ENCODE assay signal across 26 cellular contexts in genomic region chr5:135262364-135262763, GRCh38.
"Had no signal": no experiment of that assay in that cellular context is flagged by ENCODE, and none has a peak within 500 bp of the region (broad histone marks: within the 10 kb centered on the region; RNA-seq: fewer than 3 reads in every experiment).

No MANE protein-coding gene starts in this region.

- H3K27me3 ChIP-seq: brain microvascular endothelial cell had no signal

- H3K36me3 ChIP-seq: brain microvascular endothelial cell, cardiac muscle cell had no signal

- ATAC-seq: activated T-helper 17 cell treated with anti-CD3 and anti-CD28 coated beads, Interleukin-2, amount 50 U/mL, for 72 hours; Panc1 had no signal

- H3K27ac Mint-ChIP-seq: activated B cell treated with CpG ODN at 0.5 μM for 24 hours; activated CD4-positive, alpha-beta memory T cell treated with anti-CD3 and anti-CD28 coated beads, Interleukin-2, amount 10 ng/mL, durations not matched to agents 7 days and 5 days; activated CD4-positive, alpha-beta T cell treated with anti-CD3 and anti-CD28 coated beads, Interleukin-2, amount 10 ng/mL, durations not matched to agents 7 days and 5 days; activated naive CD4-positive, alpha-beta T cell treated with anti-CD3 and anti-CD28 coated beads for 36 hours; activated naive CD8-positive, alpha-beta T cell treated with anti-CD3 and anti-CD28 coated beads for 36 hours; activated T-helper 17 cell treated with anti-CD3 and anti-CD28 coated beads, Interleukin-2, amount 50 U/mL, for 72 hours; T-helper 1 cell treated with Interleukin-12 subunit alpha and Interleukin-12 subunit beta and Interleukin-4 antibody, amounts not matched to agents 30 μg/mL and 1 μg/mL, for 36 hours had no signal

- H3K27ac ChIP-seq: brain microvascular endothelial cell, cardiac muscle cell, RWPE1 had no signal

- H3K4me1 Mint-ChIP-seq: activated B cell treated with CpG ODN at 0.5 μM for 24 hours; activated CD4-positive, alpha-beta memory T cell treated with anti-CD3 and anti-CD28 coated beads, Interleukin-2, amount 10 ng/mL, durations not matched to agents 7 days and 5 days; activated CD4-positive, alpha-beta T cell treated with anti-CD3 and anti-CD28 coated beads, Interleukin-2, amount 10 ng/mL, durations not matched to agents 7 days and 5 days; activated naive CD8-positive, alpha-beta T cell treated with anti-CD3 and anti-CD28 coated beads for 36 hours; activated T-helper 17 cell treated with anti-CD3 and anti-CD28 coated beads, Interleukin-2, amount 50 U/mL, for 72 hours had no signal

- DNase-seq: activated B cell treated with CpG ODN at 0.5 μM for 24 hours; activated CD4-positive, alpha-beta memory T cell treated with anti-CD3 and anti-CD28 coated beads, Interleukin-2, amount 10 ng/mL, durations not matched to agents 7 days and 5 days; activated CD4-positive, alpha-beta T cell treated with anti-CD3 and anti-CD28 coated beads for 1 hour; activated CD4-positive, alpha-beta T cell treated with anti-CD3 and anti-CD28 coated beads, Interleukin-2, amount 10 ng/mL, durations not matched to agents 7 days and 5 days; activated gamma-delta T cell; activated naive CD4-positive, alpha-beta T cell treated with anti-CD3 and anti-CD28 coated beads for 36 hours; activated naive CD8-positive, alpha-beta T cell treated with anti-CD3 and anti-CD28 coated beads for 36 hours; activated T-cell treated with anti-CD3 and anti-CD28 coated beads for 4 hours; activated T-cell treated with anti-CD3 and anti-CD28 coated beads, Interleukin-2, amount 50 U/mL, for 48 hours; brain microvascular endothelial cell; Kasumi-1; NCI-H1048; NCI-H146; NCI-H187 treated with DMSO at 0.1 percent for 48 hours; NCI-H2081 treated with DMSO at 0.1 percent for 48 hours; NCI-H2171; NCI-H2227 treated with DMSO at 0.1 percent for 48 hours; NCI-H446 treated with DMSO at 0.1 percent for 48 hours; NCI-H524 treated with DMSO at 0.1 percent for 48 hours; NCI-H748 treated with DMSO at 0.1 percent for 48 hours; SHP77 had no signal

- H3K4me3 ChIP-seq: cardiac muscle cell had no signal

- H3K9me3 Mint-ChIP-seq: activated CD4-positive, alpha-beta memory T cell treated with anti-CD3 and anti-CD28 coated beads, Interleukin-2, amount 10 ng/mL, durations not matched to agents 7 days and 5 days had no signal

- H3K4me3 Mint-ChIP-seq: activated B cell treated with CpG ODN at 0.5 μM for 24 hours; activated CD4-positive, alpha-beta memory T cell treated with anti-CD3 and anti-CD28 coated beads, Interleukin-2, amount 10 ng/mL, durations not matched to agents 7 days and 5 days; activated CD4-positive, alpha-beta T cell treated with anti-CD3 and anti-CD28 coated beads, Interleukin-2, amount 10 ng/mL, durations not matched to agents 7 days and 5 days; activated naive CD4-positive, alpha-beta T cell treated with anti-CD3 and anti-CD28 coated beads for 36 hours; activated naive CD8-positive, alpha-beta T cell treated with anti-CD3 and anti-CD28 coated beads for 36 hours; activated T-helper 17 cell treated with anti-CD3 and anti-CD28 coated beads, Interleukin-2, amount 50 U/mL, for 72 hours; T-helper 1 cell treated with Interleukin-12 subunit alpha and Interleukin-12 subunit beta and Interleukin-4 antibody, amounts not matched to agents 30 μg/mL and 1 μg/mL, for 36 hours had no signal

- H3K36me3 Mint-ChIP-seq: activated naive CD8-positive, alpha-beta T cell treated with anti-CD3 and anti-CD28 coated beads for 36 hours had no signal
